ENCODE assay signal across 3 cellular contexts in genomic region chr7:76492139-76492538, GRCh38. TPM values are rescaled to one million over a fixed set of nuclear protein-coding genes. Genes with fewer than 3 reads are reported as not detected.
"Had no signal": no experiment of that assay in that cellular context is flagged by ENCODE, and none has a peak within 500 bp of the region (broad histone marks: within the 10 kb centered on the region; RNA-seq: fewer than 3 reads in every experiment).

No MANE protein-coding gene starts in this region.

RNA-seq across cellular contexts. Expression of gene SPDYE16, which starts 51.0 kb away (rescaled TPM):
- total RNA-seq: astrocyte, cardiac septum, WTC11 had no signal
